In genomic region chr20:62409086-62409853, GRCh38 we compare ENCODE assay signal across 16 cellular contexts. TPM values are rescaled to one million over a fixed set of nuclear protein-coding genes. Genes with fewer than 3 reads are reported as not detected.
DNase-seq lines count a peak whose midpoint lies in the region; ATAC-seq, FAIRE-seq and TF ChIP-seq lines count a peak whose summit lies in the region.
"Had no signal": no experiment of that assay in that cellular context is flagged by ENCODE, and none has a peak within 500 bp of the region (broad histone marks: within the 10 kb centered on the region; RNA-seq: fewer than 3 reads in every experiment).

No MANE protein-coding gene starts in this region.

- no peak overlapping the region for H3K4me3 ChIP-seq in CD4-positive, alpha-beta memory T cell (ENCODE audit: low read length in 2 of 2)
- H3K4me3 ChIP-seq in KMS-11 (IDR thresholded peaks at IDR 0.05; ENCODE audit: insufficient read depth, low read depth, low read length) (no peak overlapping the region), small intestine (ENCODE audit: low read depth in 1 of 2, low read length in 2 of 2) (no peak overlapping the region)
- H3K4me3 ChIP-seq: ovary, skin epidermis had no signal

- intact Hi-C loops in CD4-positive, alpha-beta memory T cell (cut with micrococcal nuclease): loop anchor here (5.0 kb wide), 1 partner anchor 388 kb away; the partner anchor contains the start of gene MRGBP

- peaks cover 0 to 7% of the 10 kb centered on the region in 2 donors for H3K36me3 Mint-ChIP-seq in CD4-positive, alpha-beta memory T cell
- H3K36me3 Mint-ChIP-seq in central memory CD8-positive, alpha-beta T cell (ENCODE audit: insufficient read depth): peaks cover 12% of the 10 kb centered on the region

- 64 to 83% (median 80%) methylated on average over 12 of the region's 12 CpGs for WGBS in small intestine, 3 donors

- peaks cover 34% of the 10 kb centered on the region for H3K4me1 ChIP-seq in CD4-positive, alpha-beta memory T cell (ENCODE audit: insufficient read depth, low read length)
- peaks cover 28% of the 10 kb centered on the region for H3K4me1 ChIP-seq in KMS-11 (ENCODE audit: low read depth, poor library complexity, severe bottlenecking)
- H3K4me1 ChIP-seq in small intestine (ENCODE audit: control insufficient read depth in 2 of 2, insufficient read depth in 1 of 2, low read depth in 1 of 2, low read length in 1 of 2): peaks cover under 1 to 5% of the 10 kb centered on the region in 2 donors

- no peaks in the 10 kb centered on the region; the same call in 1 of the 2 replicates for H3K79me2 ChIP-seq in KMS-11 (ENCODE audit: insufficient read depth, low read depth)

- no peak for FAIRE-seq in small intestine (lab: Jason Lieb, UNC)
- FAIRE-seq: GM19239 had no signal

- no peak overlapping the region for H3K27ac ChIP-seq in CD4-positive, alpha-beta memory T cell (ENCODE audit: low read depth, low read length)
- H3K27ac ChIP-seq in KMS-11 (no peak overlapping the region), small intestine (ENCODE audit: low read depth in 1 of 2, low read length in 1 of 2) (peak overlapping the region; percentile 90 to 97)
- H3K27ac ChIP-seq: ovary, skin epidermis, thoracic aorta had no signal

- H3K4me2 ChIP-seq in KMS-11: peak overlapping the region; percentile 46

- peaks cover 12 to 34% (median 23%) of the 10 kb centered on the region in 4 donors for H3K4me1 Mint-ChIP-seq in CD4-positive, alpha-beta memory T cell
- peaks cover 26% of the 10 kb centered on the region for H3K4me1 Mint-ChIP-seq in central memory CD8-positive, alpha-beta T cell

- no peak for ATAC-seq in central memory CD8-positive, alpha-beta T cell (replicated peaks; ENCODE audit: extremely low read depth, poor library complexity, severe bottlenecking)
- ATAC-seq in GM21717 (IDR thresholded peaks at IDR 0.05; ENCODE audit: unreplicated experiment): no peak
- ATAC-seq: activated CD4-positive, CD25-positive, alpha-beta regulatory T cell treated with anti-CD3 and anti-CD28 coated beads, Interleukin-2, amount 50 U/mL, for 24 hours had no signal

- no peaks in the 10 kb centered on the region for H4K20me1 ChIP-seq in KMS-11 (ENCODE audit: insufficient read depth)

- DNase-seq in CD4-positive, alpha-beta memory T cell: no peak
- DNase-seq in central memory CD8-positive, alpha-beta T cell (ENCODE audit: low spot score in 2 of 2): no peak
- DNase-seq in small intestine (no peak), GM19240 (ENCODE audit: insufficient read length, low spot score) (no peak)
- DNase-seq in activated CD4-positive, alpha-beta T cell treated with anti-CD3 and anti-CD28 coated beads for 1 hour: no peak
- DNase-seq: cortex of kidney had no signal

- peak overlapping the region in 5 of 8 donors; percentile 9 to 72 (median 26) for H3K4me3 Mint-ChIP-seq in CD4-positive, alpha-beta memory T cell
- peak overlapping the region; percentile 34 for H3K4me3 Mint-ChIP-seq in central memory CD8-positive, alpha-beta T cell
- H3K4me3 Mint-ChIP-seq: T-helper 1 cell treated with Interleukin-12 subunit alpha and Interleukin-12 subunit beta and Interleukin-4 antibody, amounts not matched to agents 30 μg/mL and 1 μg/mL, for 36 hours had no signal

- no peaks in the 10 kb centered on the region for H3K27me3 Mint-ChIP-seq in CD4-positive, alpha-beta memory T cell
- H3K27me3 Mint-ChIP-seq in central memory CD8-positive, alpha-beta T cell: no peaks in the 10 kb centered on the region

- CTCF ChIA-PET in CD4-positive, alpha-beta memory T cell (lab: Charles Lee; ENCODE audit: partially characterized antibody): interaction anchor here (1.3 kb wide), 1 partner anchor 20 kb away, joined by 3 read pairs; no protein-coding TSS in a partner anchor

- H3K27ac Mint-ChIP-seq in CD4-positive, alpha-beta memory T cell: peak overlapping the region in 2 of 7 donors; percentile 29 to 71
- peak overlapping the region; percentile 22 for H3K27ac Mint-ChIP-seq in central memory CD8-positive, alpha-beta T cell (ENCODE audit: low read depth)
- H3K27ac Mint-ChIP-seq: T-helper 1 cell treated with Interleukin-12 subunit alpha and Interleukin-12 subunit beta and Interleukin-4 antibody, amounts not matched to agents 30 μg/mL and 1 μg/mL, for 36 hours had no signal

- H3K9me3 ChIP-seq in CD4-positive, alpha-beta memory T cell (ENCODE audit: control insufficient read depth in 1 of 2, low read length in 2 of 2): no peaks in the 10 kb centered on the region
- H3K9me3 ChIP-seq in small intestine (ENCODE audit: control insufficient read depth, low read depth): no peaks in the 10 kb centered on the region
- H3K9me3 ChIP-seq: ovary, thoracic aorta had no signal

- no peaks in the 10 kb centered on the region for H3K27me3 ChIP-seq in CD4-positive, alpha-beta memory T cell (ENCODE audit: insufficient read depth, low read length)
- H3K27me3 ChIP-seq in KMS-11 (ENCODE audit: insufficient read depth, low read depth) (peaks cover 30% of the 10 kb centered on the region), small intestine (ENCODE audit: control insufficient read depth in 2 of 2, insufficient read depth in 2 of 2, low read length in 2 of 2) (no peaks in the 10 kb centered on the region)
- H3K27me3 ChIP-seq: ovary had no signal

- peaks cover 0 to 1% (median 0%) of the 10 kb centered on the region in 8 donors for H3K9me3 Mint-ChIP-seq in CD4-positive, alpha-beta memory T cell
- H3K9me3 Mint-ChIP-seq in central memory CD8-positive, alpha-beta T cell: no peaks in the 10 kb centered on the region
- H3K9me3 Mint-ChIP-seq: T-helper 1 cell treated with Interleukin-12 subunit alpha and Interleukin-12 subunit beta and Interleukin-4 antibody, amounts not matched to agents 30 μg/mL and 1 μg/mL, for 36 hours had no signal

- H2AFZ ChIP-seq in KMS-11 (ENCODE audit: low read depth): peak overlapping the region; percentile 55; the same call in 1 of the 2 replicates

- no peaks in the 10 kb centered on the region for H3K36me3 ChIP-seq in CD4-positive, alpha-beta memory T cell (ENCODE audit: insufficient read depth, low read length)
- no peaks in the 10 kb centered on the region for H3K36me3 ChIP-seq in KMS-11 (ENCODE audit: insufficient read depth)
- H3K36me3 ChIP-seq in small intestine (ENCODE audit: control insufficient read depth in 2 of 2, insufficient read depth in 2 of 2, low read length in 2 of 2): no peaks in the 10 kb centered on the region
- H3K36me3 ChIP-seq: ovary, thoracic aorta had no signal

- no peak for TF ChIP-seq CTCF in KMS-11 (conservative IDR thresholded peaks at IDR 0.05; ENCODE audit: low read depth, low read length)

- H3K9ac ChIP-seq in KMS-11: no peak overlapping the region

- POLR2A ChIA-PET in CD4-positive, alpha-beta memory T cell (lab: Charles Lee; ENCODE audit: partially characterized antibody): interaction anchor here (0.5 to 1.4 kb wide), 3 partner anchors 22 to 387 kb away, joined by 3 to 4 read pairs (median 3); partner anchors contain the start of genes MRGBP and RPS21

RNA-seq across cellular contexts. Expression of gene CABLES2, which starts 2.2 kb away (rescaled TPM):
- total RNA-seq in CD4-positive, alpha-beta memory T cell: 1 to 10 TPM; 5.9 to 7.5 TPM
- 1 to 10 TPM in 1 of 2 donors, under 1 TPM in 1; 0.45 to 1.8 TPM for polyA plus RNA-seq in CD4-positive, alpha-beta memory T cell
- 1 to 10 TPM; 1.3 to 4.7 (median 2.4) TPM for polyA plus RNA-seq in small intestine

RNA-seq across cellular contexts. Expression of gene RBBP8NL, which starts 18.1 kb away (rescaled TPM):
- not detected for total RNA-seq in CD4-positive, alpha-beta memory T cell
- not detected for polyA plus RNA-seq in CD4-positive, alpha-beta memory T cell
- polyA plus RNA-seq in small intestine: 10 to 100 TPM in 2 of 3 donors, 1 to 10 TPM in 1; 8.0 to 28.0 (median 14.9) TPM
- total RNA-seq: left cardiac atrium, Right ventricle myocardium inferior, thoracic aorta had no signal
- polyA plus RNA-seq: ovary had no signal

RNA-seq across cellular contexts. Expression of gene RPS21, which starts 22.4 kb away (rescaled TPM):
- 1,000 to 10,000 TPM; 3,142 to 3,368 TPM for total RNA-seq in CD4-positive, alpha-beta memory T cell
- polyA plus RNA-seq in CD4-positive, alpha-beta memory T cell: 1,000 to 10,000 TPM; 1,968 to 2,753 TPM
- 1,000 to 10,000 TPM; 2,545 to 8,814 (median 4,142) TPM for polyA plus RNA-seq in small intestine

RNA-seq across cellular contexts. Expression of gene LAMA5, which starts 42.2 kb away (rescaled TPM):
- total RNA-seq in CD4-positive, alpha-beta memory T cell: under 1 TPM in 1 of 2 experiments, not detected in 1; 0.49 TPM
- polyA plus RNA-seq in CD4-positive, alpha-beta memory T cell: not detected
- 10 to 100 TPM in 1 of 3 donors, 1 to 10 TPM in 2; 1.3 to 39.8 (median 6.2) TPM for polyA plus RNA-seq in small intestine

Comparison
In these comparisons a context has a peak if more than half of its experiments do, and no peak if none do; other contexts are left out.
1. H3K27ac ChIP-seq: peak in small intestine (2 of 2); none in CD4-positive, alpha-beta memory T cell (single experiment) and KMS-11 (single experiment).
2. RNA of gene RBBP8NL, which starts 18.1 kb away (polyA plus RNA-seq): 8.0 to 28.0 TPM in small intestine; not detected in CD4-positive, alpha-beta memory T cell; every median in the first group is over 4 times any median in the second.